Comparison of ENCODE assay signal across 1 cellular context in the genomic region with DNA sequence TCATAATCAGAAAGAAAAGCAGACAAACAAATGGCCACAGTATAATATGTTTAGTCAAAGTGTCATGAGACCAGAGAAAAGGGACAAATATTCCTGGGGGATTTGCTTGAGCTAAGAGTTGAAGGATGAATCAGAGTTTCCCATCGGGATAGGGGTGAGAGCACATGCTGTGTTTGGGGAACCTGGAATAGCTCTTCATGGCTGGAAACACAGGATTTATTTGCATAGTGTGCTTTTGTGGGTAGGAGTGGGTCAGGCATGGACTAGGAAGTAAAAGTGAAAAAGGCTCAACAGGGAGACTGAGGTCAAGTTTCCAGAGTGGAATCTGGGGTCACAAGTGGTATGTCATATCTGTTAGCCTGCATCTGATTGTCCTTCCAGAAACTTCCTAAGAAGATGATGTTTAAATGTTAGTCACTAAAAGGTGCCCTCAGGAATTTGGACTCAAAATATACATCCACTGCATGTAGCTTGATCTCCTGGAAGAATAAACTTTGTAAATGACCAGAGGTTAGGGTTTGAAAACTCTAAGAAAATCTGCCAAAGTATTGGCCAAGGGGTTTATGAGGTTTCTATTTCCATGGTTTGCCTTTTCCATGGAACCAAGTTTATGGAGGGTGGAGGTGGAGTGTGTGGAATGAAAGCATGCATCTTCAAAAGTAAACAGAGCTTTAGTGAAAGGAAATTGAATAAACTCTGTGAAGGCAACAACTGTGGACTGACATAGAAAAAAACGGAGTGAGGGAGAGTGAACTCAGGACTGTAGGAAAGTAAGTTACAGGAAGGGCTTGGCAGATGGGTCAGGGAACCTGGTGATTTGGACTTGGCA.
TF ChIP-seq lines count a peak whose summit lies in the region.

No MANE protein-coding gene starts in this region.

TF ChIP-seq in IMR-90, 13 proteins besides CTCF, POLR2A, EP300 and RAD21:
- TF ChIP-seq RFX5 (IDR thresholded peaks at IDR 0.05; ENCODE audit: low read depth, low read length) = no peak
- TF ChIP-seq SMC3 (IDR thresholded peaks at IDR 0.05; ENCODE audit: low read depth, low read length) = no peak
- no peak for TF ChIP-seq MXI1 (IDR thresholded peaks at IDR 0.05; ENCODE audit: borderline replicate concordance, low read depth, low read length)
- no peak for TF ChIP-seq NFE2L2 (IDR thresholded peaks at IDR 0.05; ENCODE audit: low read depth, low read length)
- TF ChIP-seq CHD1 (IDR thresholded peaks at IDR 0.05; ENCODE audit: low read depth, low read length) = no peak
- TF ChIP-seq FOS (IDR thresholded peaks at IDR 0.05; ENCODE audit: low read depth, low read length) = no peak
- TF ChIP-seq MAZ (IDR thresholded peaks at IDR 0.05; ENCODE audit: borderline replicate concordance, low read depth, low read length) = no peak
- no peak for TF ChIP-seq CEBPB (IDR thresholded peaks at IDR 0.05; ENCODE audit: low read depth, low read length)
- TF ChIP-seq MAFK (IDR thresholded peaks at IDR 0.05; ENCODE audit: low read depth, low read length) = no peak
- TF ChIP-seq, protein P1, sequence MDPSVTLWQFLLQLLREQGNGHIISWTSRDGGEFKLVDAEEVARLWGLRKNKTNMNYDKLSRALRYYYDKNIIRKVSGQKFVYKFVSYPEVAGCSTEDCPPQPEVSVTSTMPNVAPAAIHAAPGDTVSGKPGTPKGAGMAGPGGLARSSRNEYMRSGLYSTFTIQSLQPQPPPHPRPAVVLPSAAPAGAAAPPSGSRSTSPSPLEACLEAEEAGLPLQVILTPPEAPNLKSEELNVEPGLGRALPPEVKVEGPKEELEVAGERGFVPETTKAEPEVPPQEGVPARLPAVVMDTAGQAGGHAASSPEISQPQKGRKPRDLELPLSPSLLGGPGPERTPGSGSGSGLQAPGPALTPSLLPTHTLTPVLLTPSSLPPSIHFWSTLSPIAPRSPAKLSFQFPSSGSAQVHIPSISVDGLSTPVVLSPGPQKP (IDR thresholded peaks at IDR 0.05; ENCODE audit: borderline replicate concordance, low read depth, low read length) = no peak
- no peak for TF ChIP-seq BHLHE40 (IDR thresholded peaks at IDR 0.05; ENCODE audit: low read depth, low read length)
- no peak for TF ChIP-seq RCOR1 (IDR thresholded peaks at IDR 0.05; ENCODE audit: insufficient replicate concordance, low read length)
- TF ChIP-seq, protein P2, sequence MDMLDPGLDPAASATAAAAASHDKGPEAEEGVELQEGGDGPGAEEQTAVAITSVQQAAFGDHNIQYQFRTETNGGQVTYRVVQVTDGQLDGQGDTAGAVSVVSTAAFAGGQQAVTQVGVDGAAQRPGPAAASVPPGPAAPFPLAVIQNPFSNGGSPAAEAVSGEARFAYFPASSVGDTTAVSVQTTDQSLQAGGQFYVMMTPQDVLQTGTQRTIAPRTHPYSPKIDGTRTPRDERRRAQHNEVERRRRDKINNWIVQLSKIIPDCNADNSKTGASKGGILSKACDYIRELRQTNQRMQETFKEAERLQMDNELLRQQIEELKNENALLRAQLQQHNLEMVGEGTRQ (IDR thresholded peaks at IDR 0.05; ENCODE audit: low read depth, low read length) = no peak
